In genomic region chr4:150261571-150261970, GRCh38 we compare ENCODE assay signal across 18 cellular contexts.
DNase-seq lines count a peak whose midpoint lies in the region; ATAC-seq, FAIRE-seq and TF ChIP-seq lines count a peak whose summit lies in the region.
"Had no signal": no experiment of that assay in that cellular context is flagged by ENCODE, and none has a peak within 500 bp of the region (broad histone marks: within the 10 kb centered on the region; RNA-seq: fewer than 3 reads in every experiment).

No MANE protein-coding gene starts in this region.

- FAIRE-seq in astrocyte (lab: Jason Lieb, UNC), result no peak
- FAIRE-seq: GM12878 had no signal

- H3K9me3 ChIP-seq in astrocyte (ENCODE audit: insufficient read depth, low read depth, low read length), result no peaks in the 10 kb centered on the region
- H3K9me3 ChIP-seq: Caco-2 had no signal

- H3K36me3 ChIP-seq in astrocyte (ENCODE audit: insufficient read depth, low read length), result peaks cover 11% of the 10 kb centered on the region

- H2AFZ ChIP-seq in astrocyte (ENCODE audit: low read depth, low read length), result no peak overlapping the region

- no peak for TF ChIP-seq CTCF in astrocyte (IDR thresholded peaks at IDR 0.05; ENCODE audit: insufficient read depth, low read depth, low read length)

- H3K36me3 Mint-ChIP-seq in astrocyte (ENCODE audit: low read depth, unreplicated experiment), result peaks cover 24% of the 10 kb centered on the region

- no peaks in the 10 kb centered on the region for H4K20me1 ChIP-seq in astrocyte (ENCODE audit: insufficient read depth, low read length)

- H3K4me3 Mint-ChIP-seq in astrocyte (ENCODE audit: unreplicated experiment), result no peak overlapping the region

- H3K79me2 ChIP-seq in astrocyte (ENCODE audit: insufficient read depth, low read length), result no peaks in the 10 kb centered on the region

- H3K4me2 ChIP-seq in astrocyte (ENCODE audit: low read length), result no peak overlapping the region

- H3K27me3 ChIP-seq in astrocyte (ENCODE audit: insufficient read depth, low read length), result no peaks in the 10 kb centered on the region

- no peak overlapping the region for H3K27ac Mint-ChIP-seq in astrocyte (ENCODE audit: unreplicated experiment)

- DNase-seq in LHCN-M2 (ENCODE audit: low read depth), result peak; percentile 31
- peak; percentile 86 for DNase-seq in astrocyte (ENCODE audit: low read depth)
- DNase-seq in kidney tubule cell (ENCODE audit: low spot score), result peak; percentile 23
- DNase-seq in stimulated activated CD4-positive, alpha-beta T cell treated with anti-CD3 and anti-CD28 coated beads, Interleukin-12 subunit alpha, Interleukin-12 subunit beta, amount 100 ng/mL, for 4 hours, result no peak
- DNase-seq in NCI-H187 treated with DMSO at 0.1 percent for 48 hours (lab: John Stamatoyannopoulos, UW), result no peak
- DNase-seq: ACHN, Caco-2, GF-D8, NCI-H1694 treated with DMSO at 0.1 percent for 48 hours, NCI-H2107, NCI-H510A treated with DMSO at 0.1 percent for 48 hours, NCI-H774, OCI-M1, SHP77 had no signal

- peaks cover 4% of the 10 kb centered on the region for H3K9me3 Mint-ChIP-seq in astrocyte (ENCODE audit: unreplicated experiment)

- ATAC-seq in GM19351 (IDR thresholded peaks at IDR 0.05; ENCODE audit: unreplicated experiment), result no peak
- ATAC-seq in GM21619 (IDR thresholded peaks at IDR 0.05; ENCODE audit: unreplicated experiment), result no peak
- ATAC-seq: GM12878 had no signal

- H3K27ac ChIP-seq in astrocyte (ENCODE audit: low read depth, low read length), result no peak overlapping the region
- H3K27ac ChIP-seq: SK-N-MC had no signal

- no peak overlapping the region for H3K9ac ChIP-seq in astrocyte (ENCODE audit: low read length)

- no peaks in the 10 kb centered on the region for H3K27me3 Mint-ChIP-seq in astrocyte (ENCODE audit: low read depth, unreplicated experiment)

- peaks cover 8% of the 10 kb centered on the region for H3K4me1 Mint-ChIP-seq in astrocyte (ENCODE audit: low read depth, unreplicated experiment)

- no peak overlapping the region for H3K4me3 ChIP-seq in astrocyte (ENCODE audit: insufficient read depth, low read depth, low read length)
- H3K4me3 ChIP-seq: GM12878, SK-N-MC had no signal

- H3K4me1 ChIP-seq in astrocyte (ENCODE audit: insufficient read depth, low read length), result peaks cover 7% of the 10 kb centered on the region

Comparison
In these comparisons a context has a peak if more than half of its experiments do, and no peak if none do; other contexts are left out.
1. DNase-seq: peak in LHCN-M2 (single experiment), astrocyte (single experiment) and kidney tubule cell (single experiment); none in stimulated activated CD4-positive, alpha-beta T cell treated with anti-CD3 and anti-CD28 coated beads, Interleukin-12 subunit alpha, Interleukin-12 subunit beta, amount 100 ng/mL, for 4 hours (single experiment) and NCI-H187 treated with DMSO at 0.1 percent for 48 hours (single experiment).